Comparison of ENCODE assay signal across 2 cellular contexts in genomic region chr17:19111801-19112458, GRCh38.
TF ChIP-seq lines count a peak whose summit lies in the region.

No MANE protein-coding gene starts in this region.

TF ChIP-seq in H1, 55 proteins besides CTCF, POLR2A, EP300 and RAD21:
- 0 out of 2 replicates have a peak, but pooled peaks have one; percentile 43 for TF ChIP-seq POLR2AphosphoS5 (IDR thresholded peaks at IDR 0.05; ENCODE audit: low read depth, low read length)
- 0 out of 2 replicates have a peak, but pooled peaks have one; percentile 16 for TF ChIP-seq TAF1 (IDR thresholded peaks at IDR 0.05; ENCODE audit: low read depth, low read length)
TF ChIP-seq in H1: peak in this region for 2; not testable (repeated sequence) for 53.

TF ChIP-seq in HepG2, 621 proteins besides CTCF, POLR2A, EP300 and RAD21:
- TF ChIP-seq MED1 (CRISPR knock-in tag; IDR thresholded peaks at IDR 0.05) = 0 out of 2 replicates have a peak, but pooled peaks have one; percentile 24
TF ChIP-seq in HepG2: peak in this region for 1; not testable (repeated sequence) for 620.
